9 cellular contexts compared by ENCODE assay signal in genomic region chr9:121300283-121301119, GRCh38. TPM values are rescaled to one million over a fixed set of nuclear protein-coding genes. Genes with fewer than 3 reads are reported as not detected.
DNase-seq lines count a peak whose midpoint lies in the region; ATAC-seq, FAIRE-seq and TF ChIP-seq lines count a peak whose summit lies in the region.
"Had no signal": no experiment of that assay in that cellular context is flagged by ENCODE, and none has a peak within 500 bp of the region (broad histone marks: within the 10 kb centered on the region; RNA-seq: fewer than 3 reads in every experiment).

No MANE protein-coding gene starts in this region.

- H2BK15ac ChIP-seq in mesenchymal stem cell (ENCODE audit: low read depth, poor library complexity, severe bottlenecking), result no peak overlapping the region

- ATAC-seq in activated CD8-positive, alpha-beta memory T cell treated with anti-CD3 and anti-CD28 coated beads, Interleukin-2, amount 10 ng/mL, durations not matched to agents 7 days and 5 days, result no peak
- ATAC-seq in HG03196 (IDR thresholded peaks at IDR 0.05; ENCODE audit: unreplicated experiment), result no peak
- ATAC-seq in GM21360 (IDR thresholded peaks at IDR 0.05; ENCODE audit: unreplicated experiment), result no peak

- H2BK5ac ChIP-seq in mesenchymal stem cell (ENCODE audit: low read depth, low read length, poor library complexity, severe bottlenecking), result no peak overlapping the region

- H3K9me3 Mint-ChIP-seq in activated CD8-positive, alpha-beta memory T cell treated with anti-CD3 and anti-CD28 coated beads, Interleukin-2, amount 10 ng/mL, durations not matched to agents 7 days and 5 days (ENCODE audit: low read depth), result no peaks in the 10 kb centered on the region

- peaks cover 15% of the 10 kb centered on the region for H3K4me1 Mint-ChIP-seq in activated CD8-positive, alpha-beta memory T cell treated with anti-CD3 and anti-CD28 coated beads, Interleukin-2, amount 10 ng/mL, durations not matched to agents 7 days and 5 days

- peaks cover 1% of the 10 kb centered on the region for H3K36me3 Mint-ChIP-seq in activated CD8-positive, alpha-beta memory T cell treated with anti-CD3 and anti-CD28 coated beads, Interleukin-2, amount 10 ng/mL, durations not matched to agents 7 days and 5 days

- H2BK12ac ChIP-seq in mesenchymal stem cell (ENCODE audit: low read length in 2 of 2), result no peak overlapping the region

- H3K27me3 ChIP-seq in bronchial epithelial cell (ENCODE audit: control insufficient read depth, insufficient read depth, low read length) (no peaks in the 10 kb centered on the region), mesenchymal stem cell (ENCODE audit: control insufficient read depth in 1 of 2, insufficient read depth in 1 of 2, low read length in 2 of 2) (no peaks in the 10 kb centered on the region), tibial artery (no peaks in the 10 kb centered on the region)

- peaks cover 56% of the 10 kb centered on the region for H3K79me1 ChIP-seq in mesenchymal stem cell (replicated peaks; ENCODE audit: low read length, poor library complexity, severe bottlenecking)

- H3K23ac ChIP-seq in mesenchymal stem cell (ENCODE audit: low read length in 2 of 2), result no peak overlapping the region

- H3K9ac ChIP-seq in mesenchymal stem cell (ENCODE audit: low read length), result peak overlapping the region; percentile 83

- H3K27ac Mint-ChIP-seq in activated CD8-positive, alpha-beta memory T cell treated with anti-CD3 and anti-CD28 coated beads, Interleukin-2, amount 10 ng/mL, durations not matched to agents 7 days and 5 days, result peak overlapping the region; percentile 3

- H3K4me2 ChIP-seq in mesenchymal stem cell (ENCODE audit: low read length, poor library complexity, severe bottlenecking), result peak overlapping the region; percentile 84

- H4K8ac ChIP-seq in mesenchymal stem cell (ENCODE audit: low read length), result no peak overlapping the region

- no peak overlapping the region for H2AFZ ChIP-seq in mesenchymal stem cell (ENCODE audit: low read depth, low read length)

- H3K9me3 ChIP-seq in mesenchymal stem cell (ENCODE audit: control insufficient read depth, low read length), result no peaks in the 10 kb centered on the region
- H3K9me3 ChIP-seq in tibial artery, result no peaks in the 10 kb centered on the region

- DNase-seq in activated CD8-positive, alpha-beta memory T cell treated with anti-CD3 and anti-CD28 coated beads, Interleukin-2, amount 10 ng/mL, durations not matched to agents 7 days and 5 days, result no peak
- no peak for DNase-seq in activated CD8-positive, alpha-beta memory T cell treated with anti-CD3 and anti-CD28 coated beads, Interleukin-2, amount 50 U/mL, for 48 hours
- no peak for DNase-seq in bronchial epithelial cell (ENCODE audit: low read depth)
- DNase-seq in mesenchymal stem cell, result no peak
- DNase-seq in tibial artery, result peak in 1 of 2 donors; percentile 59
- no peak for DNase-seq in COR-L47 (lab: John Stamatoyannopoulos, UW)
- DNase-seq: OCI-M1 had no signal

- H3K4me3 ChIP-seq in bronchial epithelial cell (ENCODE audit: low read depth, low read length) (peak overlapping the region; percentile 43), mesenchymal stem cell (ENCODE audit: insufficient read depth in 1 of 2, low read depth in 1 of 2, low read length in 2 of 2) (peak overlapping the region in 1 of 2 experiments; percentile 71), tibial artery (peak overlapping the region; percentile 57 to 64)

- H3K4me1 ChIP-seq in mesenchymal stem cell (ENCODE audit: control insufficient read depth, insufficient read depth, low read depth, low read length) (peaks cover 39% of the 10 kb centered on the region), tibial artery (peaks cover 19 to 94% (median 84%) of the 10 kb centered on the region in 4 donors)

- CTCF ChIA-PET in activated CD8-positive, alpha-beta memory T cell treated with anti-CD3 and anti-CD28 coated beads, Interleukin-2, amount 10 ng/mL, durations not matched to agents 7 days and 5 days (lab: Charles Lee), result interaction anchor here (0.7 to 1.8 kb wide), 3 partner anchors 20 to 150 kb away, joined by 3 to 11 read pairs (median 3); no protein-coding TSS in a partner anchor

- no peak for FAIRE-seq in bronchial epithelial cell (lab: Jason Lieb, UNC)

- peak overlapping the region; percentile 47 for H2AK5ac ChIP-seq in mesenchymal stem cell (ENCODE audit: low read length, severe bottlenecking)

- H3K18ac ChIP-seq in mesenchymal stem cell (ENCODE audit: low read depth in 1 of 2, low read length in 2 of 2), result no peak overlapping the region

- H3K27ac ChIP-seq in mesenchymal stem cell (ENCODE audit: low read length, poor library complexity, severe bottlenecking), result peak overlapping the region; percentile 22
- H3K27ac ChIP-seq in tibial artery, result peak overlapping the region; percentile 92 to 95

- H3K14ac ChIP-seq in mesenchymal stem cell (ENCODE audit: low read length in 2 of 2), result peak overlapping the region in 1 of 2 experiments; percentile 11

- H3K27me3 Mint-ChIP-seq in activated CD8-positive, alpha-beta memory T cell treated with anti-CD3 and anti-CD28 coated beads, Interleukin-2, amount 10 ng/mL, durations not matched to agents 7 days and 5 days, result peaks cover 24% of the 10 kb centered on the region

- 68% methylated on average over 8 of the region's 13 CpGs for WGBS in mesenchymal stem cell

- H2BK120ac ChIP-seq in mesenchymal stem cell (ENCODE audit: low read depth, low read length), result no peak overlapping the region

- H3K4me3 Mint-ChIP-seq in activated CD8-positive, alpha-beta memory T cell treated with anti-CD3 and anti-CD28 coated beads, Interleukin-2, amount 10 ng/mL, durations not matched to agents 7 days and 5 days, result peak overlapping the region; percentile 72

- H4K91ac ChIP-seq in mesenchymal stem cell (ENCODE audit: low read length), result no peak overlapping the region

- H3K4ac ChIP-seq in mesenchymal stem cell (ENCODE audit: low read depth in 1 of 2, low read length in 2 of 2), result no peak overlapping the region

- H3K36me3 ChIP-seq in bronchial epithelial cell (ENCODE audit: control insufficient read depth, insufficient read depth, low read length) (peaks cover 30% of the 10 kb centered on the region), mesenchymal stem cell (ENCODE audit: control insufficient read depth in 1 of 2, insufficient read depth in 2 of 2, low read depth in 1 of 2, low read length in 2 of 2) (peaks cover 45 to 49% of the 10 kb centered on the region in 2 experiments), tibial artery (peaks cover 38 to 47% (median 38%) of the 10 kb centered on the region in 3 donors)

- intact Hi-C loops in tibial artery (cut with DNase I; ENCODE audit: low total_unique reads), result no loop called here

- TF ChIP-seq CTCF in bronchial epithelial cell (IDR thresholded peaks at IDR 0.05; ENCODE audit: insufficient read depth, low read length, severe bottlenecking) (no peak), tibial artery (IDR thresholded peaks at IDR 0.05) (no peak)

RNA-seq across cellular contexts. Expression of gene GSN, which starts 32.5 kb away (rescaled TPM):
- 1 to 10 TPM; 3.2 to 8.0 TPM for total RNA-seq in activated CD8-positive, alpha-beta memory T cell treated with anti-CD3 and anti-CD28 coated beads, Interleukin-2, amount 10 ng/mL, durations not matched to agents 7 days and 5 days
- total RNA-seq in bronchial epithelial cell, result 420 and 822 TPM in 2 replicates
- 196 TPM for polyA plus RNA-seq in mesenchymal stem cell (2013, experiment 1 of 2)
- polyA plus RNA-seq in mesenchymal stem cell (2013, experiment 2 of 2), result 192 TPM

Comparison
In these comparisons a context has a peak if more than half of its experiments do, and no peak if none do; other contexts are left out.
1. RNA of gene GSN, which starts 32.5 kb away (total RNA-seq): 420 to 822 TPM in bronchial epithelial cell; 3.2 to 8.0 TPM in activated CD8-positive, alpha-beta memory T cell treated with anti-CD3 and anti-CD28 coated beads, Interleukin-2, amount 10 ng/mL, durations not matched to agents 7 days and 5 days; every median in the first group is over 10 times any median in the second.